In genomic region chr3:102170545-102170944, GRCh38 we compare ENCODE assay signal across 26 cellular contexts.
DNase-seq lines count a peak whose midpoint lies in the region; ATAC-seq and TF ChIP-seq lines count a peak whose summit lies in the region.
"Had no signal": no experiment of that assay in that cellular context is flagged by ENCODE, and none has a peak within 500 bp of the region (broad histone marks: within the 10 kb centered on the region; RNA-seq: fewer than 3 reads in every experiment).

No MANE protein-coding gene starts in this region.

- H4K20me1 ChIP-seq in IMR-90 (ENCODE audit: insufficient read depth, low read length) (no peaks in the 10 kb centered on the region), PC-9 (ENCODE audit: insufficient read depth) (no peaks in the 10 kb centered on the region), smooth muscle cell (ENCODE audit: low read depth) (no peaks in the 10 kb centered on the region)
- H4K20me1 ChIP-seq: BLaER1 had no signal

- TF ChIP-seq CTCF in IMR-90 (conservative IDR thresholded peaks at IDR 0.05; ENCODE audit: low read depth, low read length) (no peak), PC-9 (conservative IDR thresholded peaks at IDR 0.05) (no peak), mesothelial cell of epicardium (IDR thresholded peaks at IDR 0.05; ENCODE audit: unreplicated experiment) (no peak), smooth muscle cell (IDR thresholded peaks at IDR 0.05; ENCODE audit: borderline replicate concordance, insufficient read depth, poor library complexity, severe bottlenecking) (no peak), Peyer's patch (IDR thresholded peaks at IDR 0.05) (no peak)

- H3K27me3 Mint-ChIP-seq in mesothelial cell of epicardium (ENCODE audit: low read depth), result no peaks in the 10 kb centered on the region

- POLR2A ChIA-PET in IMR-90 (lab: Charles Lee; ENCODE audit: unreplicated experiment) (no interaction called here), PC-9 (lab: Charles Lee; ENCODE audit: unreplicated experiment) (interaction anchor here (0.6 to 0.7 kb wide), 2 partner anchors 13 to 60 kb away, joined by 3 read pairs; no protein-coding TSS in a partner anchor)

- dilution Hi-C loops in IMR-90 (cut with HindIII; ENCODE audit: low sequenced_read_pairs, unreplicated experiment), result loop anchor here (5.0 kb wide), 1 partner anchor 33 kb away; no protein-coding TSS in a partner anchor

- H3K27ac ChIP-seq in IMR-90 (ENCODE audit: insufficient read depth, low read length), result no peak overlapping the region
- no peak overlapping the region for H3K27ac ChIP-seq in PC-9
- no peak overlapping the region for H3K27ac ChIP-seq in smooth muscle cell (ENCODE audit: low read depth)
- no peak overlapping the region for H3K27ac ChIP-seq in Peyer's patch
- H3K27ac ChIP-seq: BLaER1 had no signal

- H3K9ac ChIP-seq in IMR-90 (ENCODE audit: low read depth, low read length) (no peak overlapping the region), smooth muscle cell (ENCODE audit: low read depth) (no peak overlapping the region)
- H3K9ac ChIP-seq: BLaER1 had no signal

- no peak for DNase-seq in IMR-90
- no peak for DNase-seq in PC-9
- DNase-seq in mesothelial cell of epicardium (ENCODE audit: low spot score in 2 of 2, unreplicated experiment in 2 of 2), result no peak
- DNase-seq in smooth muscle cell (lab: John Stamatoyannopoulos, UW; ENCODE audit: unreplicated experiment), result no peak
- DNase-seq in head of caudate nucleus, result no peak
- no peak for DNase-seq in UCSD-AML1 (lab: John Stamatoyannopoulos, UW; ENCODE audit: unreplicated experiment)
- DNase-seq in cerebellar cortex (ENCODE audit: low spot score), result no peak
- DNase-seq in Peyer's patch, result no peak
- DNase-seq: 8988T; ACHN; C1 segment of cervical spinal cord; CD4-positive, alpha-beta memory T cell; CD4-positive, CD25-positive, alpha-beta regulatory T cell; CD8-positive, alpha-beta memory T cell; COR-L47; DMS 273 treated with DMSO at 0.1 percent for 48 hours; DMS153; DMS53; DMS79; DND-41; EL; GDM1 had no signal

- no peak overlapping the region for H2AK5ac ChIP-seq in IMR-90 (ENCODE audit: low read depth, low read length)

- no peak overlapping the region for H3K4me2 ChIP-seq in IMR-90 (ENCODE audit: low read depth, low read length)
- no peak overlapping the region for H3K4me2 ChIP-seq in PC-9
- H3K4me2 ChIP-seq in smooth muscle cell, result no peak overlapping the region
- H3K4me2 ChIP-seq: BLaER1 had no signal

- CTCF ChIA-PET in IMR-90 (lab: Yijun Ruan, JAX) (no interaction called here), PC-9 (lab: Charles Lee) (no interaction called here)

- H3K9me3 ChIP-seq in IMR-90 (ENCODE audit: control insufficient read depth, insufficient read depth, low read length), result no peaks in the 10 kb centered on the region
- no peaks in the 10 kb centered on the region for H3K9me3 ChIP-seq in PC-9 (ENCODE audit: insufficient read depth, low read depth)
- H3K9me3 ChIP-seq in smooth muscle cell (replicated peaks; ENCODE audit: low read depth), result no peaks in the 10 kb centered on the region
- H3K9me3 ChIP-seq in Peyer's patch, result no peaks in the 10 kb centered on the region
- H3K9me3 ChIP-seq: BE2C, BLaER1 had no signal

- H3K36me3 Mint-ChIP-seq in mesothelial cell of epicardium, result peaks cover 12% of the 10 kb centered on the region
- H3K36me3 Mint-ChIP-seq: CD14-positive monocyte; CD4-positive, alpha-beta memory T cell had no signal

- intact Hi-C loops in IMR-90 (cut with micrococcal nuclease), result no loop called here
- intact Hi-C loops in PC-9 (cut with micrococcal nuclease; ENCODE audit: unreplicated experiment), result no loop called here
- intact Hi-C loops in head of caudate nucleus (cut with DNase I), result no loop called here

- H3K9me3 Mint-ChIP-seq in mesothelial cell of epicardium, result peaks cover 19% of the 10 kb centered on the region
- H3K9me3 Mint-ChIP-seq: CD8-positive, alpha-beta memory T cell had no signal

- no peaks in the 10 kb centered on the region for H3K79me2 ChIP-seq in PC-9 (ENCODE audit: low read depth)
- H3K79me2 ChIP-seq in smooth muscle cell (ENCODE audit: low read depth), result no peaks in the 10 kb centered on the region

- no peak overlapping the region for H2BK120ac ChIP-seq in IMR-90 (ENCODE audit: low read depth, low read length)

- H3K27me3 ChIP-seq in IMR-90 (ENCODE audit: control insufficient read depth, insufficient read depth, low read length) (no peaks in the 10 kb centered on the region), PC-9 (ENCODE audit: insufficient read depth, low read depth) (no peaks in the 10 kb centered on the region), smooth muscle cell (ENCODE audit: low read depth) (no peaks in the 10 kb centered on the region), Peyer's patch (no peaks in the 10 kb centered on the region)
- H3K27me3 ChIP-seq: BE2C, BLaER1 had no signal

- peaks cover 4% of the 10 kb centered on the region; the same call in 1 of the 2 replicates for H3K9me1 ChIP-seq in IMR-90 (ENCODE audit: insufficient read depth, low read length)

- peaks cover 0 to 5% of the 10 kb centered on the region in 2 experiments; a peak in 1 of 4 replicates for H3K79me1 ChIP-seq in IMR-90 (ENCODE audit: low read depth in 1 of 2, low read length in 2 of 2)

- WGBS in IMR-90 (ENCODE audit: extremely low coverage in 2 of 2, insufficient read length in 1 of 2), 2 experiments, result no CpG with 5 or more reads among the region's 2 CpGs
- WGBS in smooth muscle cell (ENCODE audit: low lambda C conversion rate), result 88% methylated on average over 2 of the region's 2 CpGs

- no peak overlapping the region for H3K4me3 Mint-ChIP-seq in mesothelial cell of epicardium
- H3K4me3 Mint-ChIP-seq: CD14-positive monocyte; CD4-positive, alpha-beta memory T cell; CD4-positive, CD25-positive, alpha-beta regulatory T cell; CD8-positive, alpha-beta memory T cell had no signal

- no peaks in the 10 kb centered on the region for H3K36me3 ChIP-seq in IMR-90 (ENCODE audit: control insufficient read depth, insufficient read depth, low read length)
- H3K36me3 ChIP-seq in PC-9 (ENCODE audit: low read depth), result no peaks in the 10 kb centered on the region
- no peaks in the 10 kb centered on the region for H3K36me3 ChIP-seq in smooth muscle cell (ENCODE audit: low read depth)
- H3K36me3 ChIP-seq in Peyer's patch, result no peaks in the 10 kb centered on the region
- H3K36me3 ChIP-seq: BE2C, BLaER1 had no signal

- H3K27ac Mint-ChIP-seq in mesothelial cell of epicardium, result peak overlapping the region; percentile 73
- H3K27ac Mint-ChIP-seq: CD4-positive, CD25-positive, alpha-beta regulatory T cell; CD8-positive, alpha-beta memory T cell had no signal

- no peak overlapping the region for H4K8ac ChIP-seq in IMR-90 (ENCODE audit: low read depth in 2 of 2, low read length in 2 of 2)

- H2AFZ ChIP-seq in IMR-90 (replicated peaks; ENCODE audit: low read length, poor library complexity) (no peak overlapping the region), PC-9 (peak overlapping the region; percentile 14; the same call in 1 of the 2 replicates), smooth muscle cell (ENCODE audit: low read depth) (peak overlapping the region; percentile 27)

- H3K4me3 ChIP-seq in IMR-90 (ENCODE audit: insufficient read depth, low read depth, low read length) (no peak overlapping the region), PC-9 (no peak overlapping the region), smooth muscle cell (no peak overlapping the region), Peyer's patch (no peak overlapping the region)
- H3K4me3 ChIP-seq: BLaER1, GM12878 had no signal

- no peak overlapping the region for H3K14ac ChIP-seq in IMR-90 (replicated peaks; ENCODE audit: low read depth, low read length)

- BruUV-seq in IMR-90 (replicated peaks; lab: Mats Ljungman, UMichigan), result no TSS peak
- BruUV-seq in PC-9 (replicated peaks; lab: Mats Ljungman, UMichigan), result no TSS peak

- ATAC-seq in IMR-90 (ENCODE audit: low read depth), result no peak
- ATAC-seq: GM12878 had no signal

- no peak overlapping the region for H2BK5ac ChIP-seq in IMR-90 (ENCODE audit: low read depth, low read length, poor library complexity, severe bottlenecking)

- no peak overlapping the region for H3K18ac ChIP-seq in IMR-90 (ENCODE audit: low read depth, low read length)

- H2AK9ac ChIP-seq in IMR-90 (replicated peaks; ENCODE audit: low read depth, low read length, poor library complexity), result no peak overlapping the region

- in situ Hi-C loops in IMR-90 (cut with MboI; ENCODE audit: low sequenced_read_pairs), result no loop called here

- H2BK15ac ChIP-seq in IMR-90 (ENCODE audit: low read depth, low read length), result no peak overlapping the region

- TF ChIP-seq POLR2A in IMR-90 (IDR thresholded peaks at IDR 0.05; ENCODE audit: low read depth, low read length) (no peak), Peyer's patch (IDR thresholded peaks at IDR 0.05) (no peak)

- TF ChIP-seq RAD21 in IMR-90 (IDR thresholded peaks at IDR 0.05; ENCODE audit: low read length), result no peak

- peaks cover 52% of the 10 kb centered on the region for H3K4me1 Mint-ChIP-seq in mesothelial cell of epicardium
- H3K4me1 Mint-ChIP-seq: CD14-positive monocyte; CD4-positive, alpha-beta memory T cell; CD8-positive, alpha-beta memory T cell had no signal

- H3K23ac ChIP-seq in IMR-90 (ENCODE audit: low read depth, low read length), result no peak overlapping the region

- H3K9me2 ChIP-seq in PC-9 (ENCODE audit: insufficient read depth), result no peaks in the 10 kb centered on the region; the same call in 1 of the 2 replicates

- H3K4ac ChIP-seq in IMR-90 (ENCODE audit: low read depth, low read length), result no peak overlapping the region

- H3K4me1 ChIP-seq in IMR-90 (ENCODE audit: control insufficient read depth, insufficient read depth, low read length) (peaks cover 9% of the 10 kb centered on the region), PC-9 (replicated peaks; ENCODE audit: insufficient read depth) (peaks cover 9% of the 10 kb centered on the region; the same call in 1 of the 2 replicates), smooth muscle cell (ENCODE audit: low read depth) (no peaks in the 10 kb centered on the region), Peyer's patch (no peaks in the 10 kb centered on the region)
- H3K4me1 ChIP-seq: BLaER1 had no signal

- no peaks in the 10 kb centered on the region for H3F3A ChIP-seq in PC-9 (ENCODE audit: insufficient read depth, low read depth)
- no peaks in the 10 kb centered on the region for H3F3A ChIP-seq in smooth muscle cell (ENCODE audit: low read depth)

- peak overlapping the region; percentile 26; the same call in 1 of the 2 replicates for H2BK20ac ChIP-seq in IMR-90 (ENCODE audit: low read depth, low read length)

- H3K56ac ChIP-seq in IMR-90 (ENCODE audit: extremely low read depth, insufficient read depth, low read length), result no peak overlapping the region

- no peak overlapping the region for H4K5ac ChIP-seq in IMR-90 (ENCODE audit: low read depth, low read length)

- H4K91ac ChIP-seq in IMR-90 (ENCODE audit: insufficient read depth, low read depth, low read length), result no peak overlapping the region

TF ChIP-seq in IMR-90, 13 proteins besides CTCF, POLR2A, EP300 and RAD21 (continues in another document):
- TF ChIP-seq SMC3 (IDR thresholded peaks at IDR 0.05; ENCODE audit: low read depth, low read length), result no peak
- no peak for TF ChIP-seq MAZ (IDR thresholded peaks at IDR 0.05; ENCODE audit: borderline replicate concordance, low read depth, low read length)
- no peak for TF ChIP-seq CEBPB (IDR thresholded peaks at IDR 0.05; ENCODE audit: low read depth, low read length)
